8 cellular contexts compared by ENCODE assay signal in the genomic region with DNA sequence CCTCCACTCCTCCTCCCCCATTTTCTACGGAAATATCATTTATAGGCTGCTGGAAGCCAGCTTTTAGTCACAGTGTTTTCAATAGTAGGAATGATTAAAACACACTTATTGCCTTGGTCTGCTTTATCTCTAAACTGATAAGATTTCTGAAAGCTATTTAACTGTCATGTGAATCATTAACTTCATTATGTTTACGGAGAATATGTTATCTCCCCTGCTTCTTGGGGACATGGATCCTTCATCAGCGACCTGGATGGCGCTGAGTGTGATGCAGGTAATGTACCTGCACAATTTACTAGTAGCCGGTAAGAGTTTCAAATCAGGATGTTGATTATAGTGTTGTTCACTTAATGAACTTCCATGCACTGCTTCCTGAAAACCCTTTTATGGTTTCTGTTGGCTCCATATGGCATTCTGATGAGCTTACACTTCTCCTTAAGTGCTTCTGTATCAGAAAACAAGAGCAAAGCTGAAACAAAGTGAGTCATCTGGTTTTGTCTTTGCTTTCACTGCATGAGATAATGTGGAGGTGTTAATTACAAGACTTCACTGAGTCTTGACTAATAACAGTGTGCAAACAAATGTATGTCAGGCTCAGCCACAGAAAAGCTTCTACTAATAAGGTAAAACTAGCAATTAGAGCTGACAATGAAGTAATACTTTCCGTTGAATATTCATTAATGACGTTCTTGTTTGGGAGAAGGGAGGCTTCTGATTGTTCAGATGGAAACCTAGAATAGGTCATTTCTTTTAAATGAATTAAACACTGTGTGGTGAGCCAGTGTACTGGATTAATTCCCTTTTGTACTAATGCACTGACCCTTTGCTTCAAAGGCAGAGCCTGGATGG.
DNase-seq lines count a peak whose midpoint lies in the region; ATAC-seq and TF ChIP-seq lines count a peak whose summit lies in the region.

No MANE protein-coding gene starts in this region.

- POLR2A ChIA-PET in PC-3 (lab: Charles Lee; ENCODE audit: unreplicated experiment): no interaction called here

- H4K20me1 ChIP-seq in PC-3 (ENCODE audit: low read length): no peaks in the 10 kb centered on the region

- no peaks in the 10 kb centered on the region for H3K36me3 ChIP-seq in endocrine pancreas (ENCODE audit: control insufficient read depth, insufficient read depth, low read length)
- H3K36me3 ChIP-seq in PC-3 (ENCODE audit: low read depth, low read length): no peaks in the 10 kb centered on the region

- DNase-seq in NCI-H1436 (lab: John Stamatoyannopoulos, UW) (peak; percentile 69), PC-3 (no peak), anterior cingulate cortex (lab: John Stamatoyannopoulos, UW) (no peak)
- DNase-seq in stimulated activated naive CD8-positive, alpha-beta T cell treated with anti-CD3 and anti-CD28 coated beads, Interleukin-15, Interleukin-2, amounts not matched to agents 100 U/mL and 50 U/mL, for 24 hours: no peak
- no peak for DNase-seq in stimulated activated CD4-positive, alpha-beta T cell treated with anti-CD3 and anti-CD28 coated beads, Interleukin-4, amount 100 ng/mL, for 24 hours

- H3K9me3 ChIP-seq in endocrine pancreas (ENCODE audit: control insufficient read depth, low read length): no peaks in the 10 kb centered on the region
- H3K9me3 ChIP-seq in PC-3 (ENCODE audit: low read length): no peaks in the 10 kb centered on the region

- H3K4me3 ChIP-seq in endocrine pancreas (ENCODE audit: control insufficient read depth, insufficient read depth, low read length) (peak overlapping the region; percentile 32), PC-3 (ENCODE audit: low read length) (no peak overlapping the region)

- no peak overlapping the region for H3K9ac ChIP-seq in endocrine pancreas (ENCODE audit: control insufficient read depth, insufficient read depth, low read length)
- no peak overlapping the region for H3K9ac ChIP-seq in PC-3 (ENCODE audit: low read length)

- H3F3A ChIP-seq in PC-3 (ENCODE audit: low read length, unreplicated experiment): no peaks in the 10 kb centered on the region

- H2AFZ ChIP-seq in PC-3 (ENCODE audit: low read length): no peak overlapping the region

- intact Hi-C loops in PC-3 (cut with micrococcal nuclease): loop anchor here (10.0 kb wide), 2 partner anchors 254 to 496 kb away; no protein-coding TSS in a partner anchor

- H3K27ac ChIP-seq in PC-3 (ENCODE audit: low read length): no peak overlapping the region

- ATAC-seq in GM18520 (IDR thresholded peaks at IDR 0.05; ENCODE audit: unreplicated experiment): peak; percentile 95
- peak; percentile 75 for ATAC-seq in HG02678 (IDR thresholded peaks at IDR 0.05; ENCODE audit: unreplicated experiment)
- peak; percentile 55 for ATAC-seq in stimulated activated naive CD8-positive, alpha-beta T cell treated with anti-CD3 and anti-CD28 coated beads, Interleukin-15, Interleukin-2, amounts not matched to agents 100 U/mL and 50 U/mL, for 24 hours
- ATAC-seq in PC-3: no peak

- CTCF ChIA-PET in PC-3 (lab: Charles Lee): no interaction called here

- no peak overlapping the region for H3K4me2 ChIP-seq in PC-3 (ENCODE audit: low read length)

- no peak for TF ChIP-seq CTCF in PC-3 (conservative IDR thresholded peaks at IDR 0.05; ENCODE audit: low read depth, low read length)

- no peaks in the 10 kb centered on the region for H3K9me2 ChIP-seq in PC-3 (replicated peaks; ENCODE audit: low read length)

- H3K4me1 ChIP-seq in endocrine pancreas (ENCODE audit: control insufficient read depth, insufficient read depth, low read length) (peaks cover 8% of the 10 kb centered on the region), PC-3 (ENCODE audit: insufficient read depth, low read length) (peaks cover 6% of the 10 kb centered on the region)

- H3K27me3 ChIP-seq in endocrine pancreas (ENCODE audit: control insufficient read depth, insufficient read depth, low read length) (no peaks in the 10 kb centered on the region), PC-3 (ENCODE audit: low read length) (no peaks in the 10 kb centered on the region)

- H3K79me2 ChIP-seq in PC-3 (ENCODE audit: low read length): no peaks in the 10 kb centered on the region

- no TSS peak for BruUV-seq in PC-3 (replicated peaks; lab: Mats Ljungman, UMichigan)
